Comparison of ENCODE assay signal across 10 cellular contexts in the genomic region with DNA sequence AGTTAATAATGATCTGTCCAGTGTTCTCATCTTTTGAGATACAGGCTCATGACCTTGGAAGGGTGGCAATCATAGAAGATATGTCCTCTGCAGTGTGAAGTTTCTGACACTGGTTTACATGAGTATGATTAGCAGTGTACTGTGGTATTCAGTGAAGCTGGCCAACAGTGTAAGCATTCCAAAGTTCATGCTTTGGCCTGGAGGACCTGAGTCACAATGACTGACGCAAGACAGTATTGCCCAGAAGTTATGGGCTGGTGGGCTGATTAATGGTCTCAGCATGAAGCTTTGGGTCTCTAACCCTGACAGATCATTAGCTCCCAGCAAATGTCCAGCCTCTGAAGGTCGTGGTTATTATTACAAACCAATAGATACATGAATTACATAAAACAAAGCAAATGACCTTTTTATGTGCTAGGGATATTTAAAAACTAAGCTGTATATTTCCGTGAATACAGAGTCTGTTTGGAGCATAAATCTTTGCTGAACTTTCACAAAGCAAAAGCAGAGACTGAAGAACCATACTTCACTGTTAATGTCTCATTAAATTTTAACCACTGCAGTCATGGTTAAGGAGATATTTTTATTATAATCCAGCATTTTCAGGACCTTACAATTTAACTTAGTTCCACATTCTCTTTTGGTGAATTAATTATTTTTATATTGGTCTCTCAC. TPM values are rescaled to one million over a fixed set of nuclear protein-coding genes. Genes with fewer than 3 reads are reported as not detected.
A peak's percentile ranks its signal among the peaks of the same experiment; 100 is the strongest.
DNase-seq lines count a peak whose midpoint lies in the region; TF ChIP-seq lines count a peak whose summit lies in the region.
"Had no signal": no experiment of that assay in that cellular context is flagged by ENCODE, and none has a peak within 500 bp of the region (broad histone marks: within the 10 kb centered on the region; RNA-seq: fewer than 3 reads in every experiment).

No MANE protein-coding gene starts in this region.

- H2AK5ac ChIP-seq in mesenchymal stem cell (ENCODE audit: low read length, severe bottlenecking), result no peak overlapping the region

- no peak overlapping the region for H2BK12ac ChIP-seq in mesenchymal stem cell (ENCODE audit: low read length in 2 of 2)

- no peak overlapping the region for H4K8ac ChIP-seq in mesenchymal stem cell (ENCODE audit: low read length)

- peak overlapping the region in 1 of 2 experiments; percentile 23 for H3K18ac ChIP-seq in mesenchymal stem cell (ENCODE audit: low read depth in 1 of 2, low read length in 2 of 2)

- H2AFZ ChIP-seq in ACC112 (ENCODE audit: low read length, unreplicated experiment), result peak overlapping the region; percentile 72
- H2AFZ ChIP-seq in mesenchymal stem cell (ENCODE audit: low read depth, low read length), result no peak overlapping the region

- H3K27ac ChIP-seq in ACC112 (ENCODE audit: low read depth, low read length) (peak overlapping the region; percentile 80), mesenchymal stem cell (ENCODE audit: low read length, poor library complexity, severe bottlenecking) (peak overlapping the region; percentile 71)

- H3K27me3 ChIP-seq in ACC112 (ENCODE audit: insufficient read depth, low read length) (no peaks in the 10 kb centered on the region), mesenchymal stem cell (ENCODE audit: control insufficient read depth in 1 of 2, insufficient read depth in 1 of 2, low read length in 2 of 2) (no peaks in the 10 kb centered on the region)

- H4K91ac ChIP-seq in mesenchymal stem cell (ENCODE audit: low read length), result no peak overlapping the region

- no peaks in the 10 kb centered on the region for H3K9me3 ChIP-seq in mesenchymal stem cell (ENCODE audit: control insufficient read depth, low read length)

- H3K36me3 Mint-ChIP-seq in nephron progenitor cell (ENCODE audit: low read depth), result no peaks in the 10 kb centered on the region
- H3K36me3 Mint-ChIP-seq: activated naive CD4-positive, alpha-beta T cell treated with anti-CD3 and anti-CD28 coated beads, Interleukin-2, amount 50 U/mL, for 24 hours had no signal

- H3K27ac Mint-ChIP-seq in nephron progenitor cell, result no peak overlapping the region
- H3K27ac Mint-ChIP-seq: activated naive CD4-positive, alpha-beta T cell treated with anti-CD3 and anti-CD28 coated beads, Interleukin-2, amount 50 U/mL, for 24 hours; B cell had no signal

- H3K4me1 Mint-ChIP-seq in nephron progenitor cell, result peaks cover 7% of the 10 kb centered on the region
- H3K4me1 Mint-ChIP-seq: activated naive CD4-positive, alpha-beta T cell treated with anti-CD3 and anti-CD28 coated beads, Interleukin-2, amount 50 U/mL, for 24 hours; B cell had no signal

- H3K4me3 ChIP-seq in ACC112 (ENCODE audit: low read depth, low read length) (peak overlapping the region; percentile 50; the same call in 1 of the 2 replicates), mesenchymal stem cell (ENCODE audit: insufficient read depth in 1 of 2, low read depth in 1 of 2, low read length in 2 of 2) (no peak overlapping the region)

- no peak overlapping the region for H2BK120ac ChIP-seq in mesenchymal stem cell (ENCODE audit: low read depth, low read length)

- H3K36me3 ChIP-seq in ACC112 (ENCODE audit: insufficient read depth, low read length) (no peaks in the 10 kb centered on the region), mesenchymal stem cell (ENCODE audit: control insufficient read depth in 1 of 2, insufficient read depth in 2 of 2, low read depth in 1 of 2, low read length in 2 of 2) (no peaks in the 10 kb centered on the region)

- no peak overlapping the region for H3K4me3 Mint-ChIP-seq in nephron progenitor cell
- H3K4me3 Mint-ChIP-seq: activated naive CD4-positive, alpha-beta T cell treated with anti-CD3 and anti-CD28 coated beads, Interleukin-2, amount 50 U/mL, for 24 hours; B cell had no signal

- H2BK15ac ChIP-seq in mesenchymal stem cell (ENCODE audit: low read depth, poor library complexity, severe bottlenecking), result no peak overlapping the region

- H3K4me2 ChIP-seq in mesenchymal stem cell (ENCODE audit: low read length, poor library complexity, severe bottlenecking), result no peak overlapping the region

- peaks cover 10% of the 10 kb centered on the region for H3K4me1 ChIP-seq in ACC112 (ENCODE audit: control insufficient read depth, insufficient read depth, low read length, unreplicated experiment)
- peaks cover 10% of the 10 kb centered on the region for H3K4me1 ChIP-seq in mesenchymal stem cell (ENCODE audit: control insufficient read depth, insufficient read depth, low read depth, low read length)

- WGBS in mesenchymal stem cell, result 0% methylated on average over 1 of the region's 3 CpGs

- peak; percentile 94 for DNase-seq in M059J (ENCODE audit: low read depth)
- DNase-seq in epidermal melanocyte (ENCODE audit: insufficient read length, low spot score), result peak; percentile 60
- DNase-seq in mesenchymal stem cell, result peak; percentile 96
- no peak for DNase-seq in stimulated activated CD4-positive, alpha-beta T cell treated with anti-CD3 and anti-CD28 coated beads, Interleukin-4, amount 100 ng/mL, for 4 hours
- no peak for DNase-seq in stimulated activated CD4-positive, alpha-beta T cell treated with anti-CD3 and anti-CD28 coated beads, Interleukin-4, amount 100 ng/mL, for 1 hour
- DNase-seq in activated CD4-positive, alpha-beta T cell treated with anti-CD3 and anti-CD28 coated beads for 1 hour, result no peak
- no peak for DNase-seq in nephron progenitor cell

- H3K9me3 Mint-ChIP-seq in nephron progenitor cell, result no peaks in the 10 kb centered on the region
- H3K9me3 Mint-ChIP-seq: activated naive CD4-positive, alpha-beta T cell treated with anti-CD3 and anti-CD28 coated beads, Interleukin-2, amount 50 U/mL, for 24 hours had no signal

- no peak overlapping the region for H3K14ac ChIP-seq in mesenchymal stem cell (ENCODE audit: low read length in 2 of 2)

- peaks cover 12% of the 10 kb centered on the region for H3K27me3 Mint-ChIP-seq in nephron progenitor cell (ENCODE audit: low read depth, poor library complexity)
- H3K27me3 Mint-ChIP-seq: activated naive CD4-positive, alpha-beta T cell treated with anti-CD3 and anti-CD28 coated beads, Interleukin-2, amount 50 U/mL, for 24 hours had no signal

- H3K79me1 ChIP-seq in mesenchymal stem cell (replicated peaks; ENCODE audit: low read length, poor library complexity, severe bottlenecking), result no peaks in the 10 kb centered on the region

- no peak overlapping the region for H3K23ac ChIP-seq in mesenchymal stem cell (ENCODE audit: low read length in 2 of 2)

- peak overlapping the region; percentile 72 for H3K9ac ChIP-seq in mesenchymal stem cell (ENCODE audit: low read length)

- H3K79me2 ChIP-seq in ACC112 (ENCODE audit: control insufficient read depth, insufficient read depth, low read length, unreplicated experiment), result no peaks in the 10 kb centered on the region

- H3K4ac ChIP-seq in mesenchymal stem cell (ENCODE audit: low read depth in 1 of 2, low read length in 2 of 2), result no peak overlapping the region

- no peak overlapping the region for H2BK5ac ChIP-seq in mesenchymal stem cell (ENCODE audit: low read depth, low read length, poor library complexity, severe bottlenecking)

- no peak for TF ChIP-seq CTCF in nephron progenitor cell (IDR thresholded peaks at IDR 0.05)

RNA-seq across cellular contexts. Expression of gene USP47, which starts 28.3 kb away (rescaled TPM):
- total RNA-seq in M059J (2014; rRNA removed; shearing (Covaris generic)), result 30.1 and 39.9 TPM in 2 replicates
- 31.2 TPM for polyA plus RNA-seq in mesenchymal stem cell (2013, experiment 1 of 2)
- polyA plus RNA-seq in mesenchymal stem cell (2013, experiment 2 of 2), result 30.0 TPM

Comparison
In these comparisons a context has a peak if more than half of its experiments do, and no peak if none do; other contexts are left out.
1. DNase-seq: peak in M059J (single experiment), epidermal melanocyte (single experiment) and mesenchymal stem cell (single experiment); none in stimulated activated CD4-positive, alpha-beta T cell treated with anti-CD3 and anti-CD28 coated beads, Interleukin-4, amount 100 ng/mL, for 4 hours (0 of 2), stimulated activated CD4-positive, alpha-beta T cell treated with anti-CD3 and anti-CD28 coated beads, Interleukin-4, amount 100 ng/mL, for 1 hour (single experiment), activated CD4-positive, alpha-beta T cell treated with anti-CD3 and anti-CD28 coated beads for 1 hour (single experiment) and nephron progenitor cell (single experiment).